20 cellular contexts compared by ENCODE assay signal in the genomic region with DNA sequence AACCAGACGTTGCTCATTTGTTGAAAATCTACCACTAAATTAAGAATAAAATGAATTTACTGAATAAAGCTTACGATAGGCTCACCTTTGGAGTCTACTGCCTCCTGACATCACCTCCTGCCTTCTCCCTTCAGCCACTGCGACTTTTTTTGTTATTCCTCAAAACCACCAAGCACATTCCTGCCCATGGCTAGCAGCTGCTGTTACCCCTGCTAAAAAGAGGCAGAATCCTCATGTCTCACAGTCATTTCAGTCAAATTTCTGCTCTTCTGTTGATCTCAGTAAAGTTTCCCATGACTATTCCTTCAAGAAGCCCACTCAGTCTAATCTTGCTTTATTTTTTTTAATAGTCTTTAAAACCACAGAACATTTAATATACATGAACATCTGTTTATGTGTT. TPM values are rescaled to one million over a fixed set of nuclear protein-coding genes. Genes with fewer than 3 reads are reported as not detected.
DNase-seq lines count a peak whose midpoint lies in the region; ATAC-seq and TF ChIP-seq lines count a peak whose summit lies in the region.
"Had no signal": no experiment of that assay in that cellular context is flagged by ENCODE, and none has a peak within 500 bp of the region (broad histone marks: within the 10 kb centered on the region; RNA-seq: fewer than 3 reads in every experiment).

No MANE protein-coding gene starts in this region.

- DNase-seq in DMS 273 (lab: John Stamatoyannopoulos, UW; ENCODE audit: unreplicated experiment) (peak; percentile 31), DMS 273 treated with DMSO at 0.1 percent for 48 hours (lab: John Stamatoyannopoulos, UW) (no peak), OCI-LY7 (ENCODE audit: low spot score) (no peak), mesendoderm (no peak), NCI-H1092 (lab: John Stamatoyannopoulos, UW) (no peak), aorta (no peak), breast epithelium (ENCODE audit: low spot score in 2 of 2) (no peak)
- DNase-seq: CD4-positive, alpha-beta memory T cell; H7; NCI-H1417; NCI-H187; NCI-H2107; NCI-H2227 treated with DMSO at 0.1 percent for 48 hours; NCI-H510A treated with DMSO at 0.1 percent for 48 hours; NCI-H774; PC-3; RPMI8226; SHP77 treated with DMSO at 0.1 percent for 48 hours had no signal

- H3K4me3 Mint-ChIP-seq in dendritic cell treated with granulocyte-macrophage colony-stimulating factor and Interleukin-4, amounts not matched to agents 40 ng/mL and 50 ng/mL, for 4 days, result no peak overlapping the region
- H3K4me3 Mint-ChIP-seq: CD4-positive, alpha-beta memory T cell had no signal

- H3K9me3 ChIP-seq in OCI-LY7 (ENCODE audit: low read length) (peaks cover 8% of the 10 kb centered on the region; the same call in 1 of the 2 replicates), aorta (ENCODE audit: control insufficient read depth, low read length) (no peaks in the 10 kb centered on the region), breast epithelium (no peaks in the 10 kb centered on the region)

- H4K5ac ChIP-seq in mesendoderm (ENCODE audit: low read length), result no peak overlapping the region

- H2BK120ac ChIP-seq in mesendoderm (ENCODE audit: low read depth, low read length), result no peak overlapping the region

- no peak overlapping the region for H3K4ac ChIP-seq in mesendoderm (ENCODE audit: low read depth, low read length)

- H3K27me3 ChIP-seq in mesendoderm (ENCODE audit: insufficient read depth, low read length, poor library complexity), result no peaks in the 10 kb centered on the region
- no peaks in the 10 kb centered on the region for H3K27me3 ChIP-seq in aorta (ENCODE audit: control insufficient read depth in 1 of 2, insufficient read depth in 2 of 2, low read length in 1 of 2)
- no peaks in the 10 kb centered on the region for H3K27me3 ChIP-seq in breast epithelium

- no peaks in the 10 kb centered on the region for H3K9me3 Mint-ChIP-seq in dendritic cell treated with granulocyte-macrophage colony-stimulating factor and Interleukin-4, amounts not matched to agents 40 ng/mL and 50 ng/mL, for 4 days
- H3K9me3 Mint-ChIP-seq: CD4-positive, alpha-beta memory T cell had no signal

- no peaks in the 10 kb centered on the region for H4K20me1 ChIP-seq in OCI-LY7 (ENCODE audit: insufficient read depth, low read length)

- H3K79me1 ChIP-seq in mesendoderm (ENCODE audit: low read length), result no peaks in the 10 kb centered on the region

- no peak for ATAC-seq in aorta (ENCODE audit: low FRiP score)
- ATAC-seq: PC-3 had no signal

- H3K27ac ChIP-seq in OCI-LY7 (ENCODE audit: low read depth, low read length, poor library complexity, severe bottlenecking) (peak overlapping the region; percentile 82), mesendoderm (ENCODE audit: low read depth, low read length) (no peak overlapping the region), aorta (ENCODE audit: low read depth in 1 of 2, low read length in 2 of 2) (no peak overlapping the region), breast epithelium (no peak overlapping the region)
- H3K27ac ChIP-seq: 22Rv1 had no signal

- no peaks in the 10 kb centered on the region for H3K27me3 Mint-ChIP-seq in dendritic cell treated with granulocyte-macrophage colony-stimulating factor and Interleukin-4, amounts not matched to agents 40 ng/mL and 50 ng/mL, for 4 days

- no peak overlapping the region for H3K9ac ChIP-seq in mesendoderm (ENCODE audit: low read length)

- no peak overlapping the region for H3K56ac ChIP-seq in mesendoderm (ENCODE audit: low read length)

- peak overlapping the region; percentile 92 for H3K27ac Mint-ChIP-seq in dendritic cell treated with granulocyte-macrophage colony-stimulating factor and Interleukin-4, amounts not matched to agents 40 ng/mL and 50 ng/mL, for 4 days
- H3K27ac Mint-ChIP-seq: CD4-positive, alpha-beta memory T cell had no signal

- intact Hi-C loops in OCI-LY7 (cut with micrococcal nuclease; ENCODE audit: unreplicated experiment), result loop anchor here (5.0 to 10.0 kb wide), 3 partner anchors 182 to 324 kb away; a partner anchor contains a TSS
- intact Hi-C loops in dendritic cell treated with granulocyte-macrophage colony-stimulating factor and Interleukin-4, amounts not matched to agents 40 ng/mL and 50 ng/mL, for 4 days (cut with micrococcal nuclease), result no loop called here
- intact Hi-C loops in aorta (cut with DNase I), result no loop called here
- intact Hi-C loops in breast epithelium (cut with DNase I; ENCODE audit: low total_unique reads), result no loop called here

- H3K4me3 ChIP-seq in OCI-LY7 (ENCODE audit: low read depth, low read length, poor library complexity, severe bottlenecking) (peak overlapping the region; percentile 16), mesendoderm (ENCODE audit: low read length) (no peak overlapping the region), aorta (ENCODE audit: low read length in 2 of 2) (no peak overlapping the region), breast epithelium (no peak overlapping the region)

- H2BK5ac ChIP-seq in mesendoderm (ENCODE audit: low read length), result no peak overlapping the region

- H2AK5ac ChIP-seq in mesendoderm (ENCODE audit: low read length), result no peak overlapping the region

- H3K23ac ChIP-seq in mesendoderm (ENCODE audit: low read length), result no peak overlapping the region

- peaks cover 83% of the 10 kb centered on the region for H3K4me1 Mint-ChIP-seq in dendritic cell treated with granulocyte-macrophage colony-stimulating factor and Interleukin-4, amounts not matched to agents 40 ng/mL and 50 ng/mL, for 4 days (ENCODE audit: low read depth)
- H3K4me1 Mint-ChIP-seq: CD4-positive, alpha-beta memory T cell had no signal

- POLR2A ChIA-PET in OCI-LY7 (lab: Charles Lee), result interaction anchor here (0.6 to 1.2 kb wide), 2 partner anchors 201 to 896 kb away, joined by 3 to 5 read pairs; no protein-coding TSS in a partner anchor

- TF ChIP-seq CTCF in OCI-LY7 (conservative IDR thresholded peaks at IDR 0.05; ENCODE audit: low read length) (no peak), breast epithelium (IDR thresholded peaks at IDR 0.05) (no peak)

- H2BK15ac ChIP-seq in mesendoderm (replicated peaks; ENCODE audit: low read depth), result no peak overlapping the region

- no peak for TF ChIP-seq POLR2A in breast epithelium (IDR thresholded peaks at IDR 0.05)

- H3K18ac ChIP-seq in mesendoderm (ENCODE audit: low read length), result no peak overlapping the region

- no peaks in the 10 kb centered on the region for H3K9me2 ChIP-seq in OCI-LY7 (ENCODE audit: insufficient read depth, low read length)

- TSS peak; percentile 70 for BruUV-seq in OCI-LY7 (replicated peaks; lab: Mats Ljungman, UMichigan)

- H3K79me2 ChIP-seq in OCI-LY7 (ENCODE audit: insufficient read depth, low read depth, low read length) (no peaks in the 10 kb centered on the region), mesendoderm (ENCODE audit: control insufficient read depth, insufficient read depth, low read length) (no peaks in the 10 kb centered on the region)

- no peaks in the 10 kb centered on the region for H3K36me3 Mint-ChIP-seq in dendritic cell treated with granulocyte-macrophage colony-stimulating factor and Interleukin-4, amounts not matched to agents 40 ng/mL and 50 ng/mL, for 4 days (ENCODE audit: low read depth)
- H3K36me3 Mint-ChIP-seq: CD4-positive, alpha-beta memory T cell had no signal

- H3K4me2 ChIP-seq in OCI-LY7 (ENCODE audit: low read length), result peak overlapping the region; percentile 71
- H3K4me2 ChIP-seq in mesendoderm (ENCODE audit: low read length), result no peak overlapping the region

- CTCF ChIA-PET in OCI-LY7 (lab: Charles Lee; ENCODE audit: unreplicated experiment), result no interaction called here

- H2AFZ ChIP-seq in OCI-LY7 (ENCODE audit: low read length), result peak overlapping the region; percentile 92

- H3K4me1 ChIP-seq in OCI-LY7 (ENCODE audit: insufficient read depth, low read length, poor library complexity, severe bottlenecking) (peaks cover 60% of the 10 kb centered on the region), mesendoderm (ENCODE audit: control insufficient read depth, low read depth, low read length) (no peaks in the 10 kb centered on the region), aorta (ENCODE audit: control insufficient read depth in 1 of 2, insufficient read depth in 2 of 2, low read length in 2 of 2) (no peaks in the 10 kb centered on the region), breast epithelium (no peaks in the 10 kb centered on the region)

- no peaks in the 10 kb centered on the region for H3K36me3 ChIP-seq in OCI-LY7 (ENCODE audit: insufficient read depth, low read length)
- no peaks in the 10 kb centered on the region for H3K36me3 ChIP-seq in mesendoderm (ENCODE audit: control insufficient read depth, insufficient read depth, low read length)
- H3K36me3 ChIP-seq in aorta (ENCODE audit: control insufficient read depth in 1 of 2, insufficient read depth in 2 of 2, low read length in 1 of 2), result no peaks in the 10 kb centered on the region
- no peaks in the 10 kb centered on the region for H3K36me3 ChIP-seq in breast epithelium

- no peak overlapping the region for H4K8ac ChIP-seq in mesendoderm (ENCODE audit: low read depth, low read length)

- no CpG with 5 or more reads among the region's 3 CpGs for WGBS in mesendoderm (ENCODE audit: extremely low coverage, insufficient coverage, low lambda C conversion rate)
- 78 to 81% methylated on average over 3 of the region's 3 CpGs for WGBS in aorta, 2 donors

RNA-seq across cellular contexts. Expression of a gene that starts 40.8 kb away (rescaled TPM):
- total RNA-seq in OCI-LY7 (2014; rRNA removed; shearing (Covaris generic)), result 4.1 and 5.4 TPM in 2 replicates
- total RNA-seq in OCI-LY7 (2022), result 7.1 and 7.3 TPM in 2 replicates
- 0.04 TPM for polyA plus RNA-seq in mesendoderm (2013, experiment 1 of 2)
- polyA plus RNA-seq in mesendoderm (2013, experiment 2 of 2), result 0.03 TPM
- total RNA-seq in aorta, result not detected
- polyA plus RNA-seq in aorta, result not detected
- not detected for total RNA-seq in breast epithelium
- total RNA-seq: CD4-positive, alpha-beta memory T cell; H7; PC-3 had no signal
- polyA plus RNA-seq: CD4-positive, alpha-beta memory T cell had no signal

Comparison
In these comparisons a context has a peak if more than half of its experiments do, and no peak if none do; other contexts are left out.
1. RNA of a gene that starts 40.8 kb away (total RNA-seq): 4.1 to 7.3 TPM in OCI-LY7; not detected in aorta and not detected in breast epithelium; every median in the first group is over 4 times any median in the second.